Comparison of ENCODE assay signal across 27 cellular contexts in genomic region chr11:91686700-91687099, GRCh38.
DNase-seq lines count a peak whose midpoint lies in the region; ATAC-seq and TF ChIP-seq lines count a peak whose summit lies in the region.
"Had no signal": no experiment of that assay in that cellular context is flagged by ENCODE, and none has a peak within 500 bp of the region (broad histone marks: within the 10 kb centered on the region; RNA-seq: fewer than 3 reads in every experiment).

No MANE protein-coding gene starts in this region.

- ATAC-seq in body of pancreas (no peak), GM21390 (IDR thresholded peaks at IDR 0.05; ENCODE audit: unreplicated experiment) (no peak), HG03442 (IDR thresholded peaks at IDR 0.05; ENCODE audit: unreplicated experiment) (no peak), GM18520 (IDR thresholded peaks at IDR 0.05; ENCODE audit: unreplicated experiment) (no peak)
- ATAC-seq: activated CD8-positive, alpha-beta memory T cell treated with anti-CD3 and anti-CD28 coated beads, Interleukin-2, amount 10 ng/mL, durations not matched to agents 7 days and 5 days; activated T-cell treated with anti-CD3 and anti-CD28 coated beads, Interleukin-2, amount 50 U/mL, for 72 hours; naive thymus-derived CD4-positive, alpha-beta T cell; Right ventricle myocardium inferior; stimulated activated memory B cell treated with anti-CD40 and anti-IgM and Interleukin-4, amounts not matched to agents 10 μg/mL and 1 μg/mL and 100 μg/mL, for 72 hours; upper lobe of right lung had no signal

- TF ChIP-seq POLR2A in body of pancreas (IDR thresholded peaks at IDR 0.05) = no peak

- peak; percentile 74 for DNase-seq in COR-L47 (lab: John Stamatoyannopoulos, UW)
- peak; percentile 76 for DNase-seq in DMS53 treated with DMSO at 0.1 percent for 48 hours (lab: John Stamatoyannopoulos, UW; ENCODE audit: unreplicated experiment)
- peak; percentile 56 to 66 for DNase-seq in NCI-H1930 (lab: John Stamatoyannopoulos, UW)
- peak; percentile 72 for DNase-seq in NCI-H748 treated with DMSO at 0.1 percent for 48 hours (lab: John Stamatoyannopoulos, UW)
- no peak for DNase-seq in body of pancreas
- DNase-seq: activated B cell treated with CpG ODN at 0.5 μM for 24 hours; activated CD8-positive, alpha-beta memory T cell treated with anti-CD3 and anti-CD28 coated beads, Interleukin-2, amount 10 ng/mL, durations not matched to agents 7 days and 5 days; activated naive CD4-positive, alpha-beta T cell; activated T-cell treated with anti-CD3 and anti-CD28 coated beads, Interleukin-2, amount 50 U/mL, for 72 hours; Caco-2; KG1; midbrain; naive thymus-derived CD4-positive, alpha-beta T cell; nucleus accumbens; PC-9; sigmoid colon; stimulated activated CD4-positive, alpha-beta T cell treated with anti-CD3 and anti-CD28 coated beads, Interleukin-4, amount 100 ng/mL, for 4 hours; T1000; upper lobe of right lung had no signal

- 52 to 76% methylated on average over 1 of the region's 1 CpG for WGBS in body of pancreas, 2 donors

- no peaks in the 10 kb centered on the region for H3K9me3 ChIP-seq in body of pancreas
- H3K9me3 ChIP-seq: BLaER1, Caco-2, prostate gland, sigmoid colon, suprapubic skin, upper lobe of right lung had no signal

- H3K27me3 ChIP-seq in body of pancreas = no peaks in the 10 kb centered on the region
- H3K27me3 ChIP-seq: BLaER1, sigmoid colon, suprapubic skin, upper lobe of right lung had no signal

- no peak overlapping the region for H3K4me3 ChIP-seq in body of pancreas
- H3K4me3 ChIP-seq: BLaER1, PC-9, prostate gland, sigmoid colon, suprapubic skin, upper lobe of right lung had no signal

- H3K27ac ChIP-seq in body of pancreas = no peak overlapping the region
- H3K27ac ChIP-seq: BLaER1, PC-9, prostate gland, sigmoid colon, suprapubic skin, upper lobe of right lung had no signal

- no peaks in the 10 kb centered on the region for H3K4me1 ChIP-seq in body of pancreas
- H3K4me1 ChIP-seq: BLaER1, Caco-2, prostate gland, suprapubic skin, upper lobe of right lung had no signal

- intact Hi-C loops in body of pancreas (cut with DNase I) = no loop called here

- no peaks in the 10 kb centered on the region for H3K36me3 ChIP-seq in body of pancreas (replicated peaks in 1 of 2; ENCODE audit: insufficient read depth in 1 of 2, low read depth in 2 of 2)
- H3K36me3 ChIP-seq: BLaER1, prostate gland, sigmoid colon, suprapubic skin, upper lobe of right lung had no signal

- TF ChIP-seq CTCF in body of pancreas (IDR thresholded peaks at IDR 0.05) = no peak

Comparison
In these comparisons a context has a peak if more than half of its experiments do, and no peak if none do; other contexts are left out.
1. DNase-seq: peak in COR-L47 (single experiment), DMS53 treated with DMSO at 0.1 percent for 48 hours (single experiment), NCI-H1930 (2 of 2) and NCI-H748 treated with DMSO at 0.1 percent for 48 hours (single experiment); none in body of pancreas (0 of 4).